ENCODE assay signal across 18 cellular contexts in the genomic region with DNA sequence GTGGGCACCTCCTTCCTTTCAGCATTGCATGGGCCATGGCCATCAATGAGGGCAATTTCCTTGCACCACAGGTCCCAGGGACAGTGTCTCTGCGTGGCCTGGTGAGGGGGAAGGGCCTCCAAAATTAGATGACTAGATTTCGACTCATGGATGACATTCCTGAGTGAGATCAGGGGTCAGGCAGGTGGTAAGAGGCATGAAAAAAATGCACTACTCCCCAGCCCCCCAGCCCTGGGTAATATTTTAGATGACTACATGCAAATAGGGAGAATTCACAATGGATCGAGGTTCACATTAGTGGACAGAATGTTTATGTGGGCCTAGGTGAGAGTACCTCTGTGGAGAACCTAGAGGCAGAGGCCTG. TPM values are rescaled to one million over a fixed set of nuclear protein-coding genes. Genes with fewer than 3 reads are reported as not detected.
DNase-seq lines count a peak whose midpoint lies in the region; ATAC-seq and TF ChIP-seq lines count a peak whose summit lies in the region.
"Had no signal": no experiment of that assay in that cellular context is flagged by ENCODE, and none has a peak within 500 bp of the region (broad histone marks: within the 10 kb centered on the region; RNA-seq: fewer than 3 reads in every experiment).

No MANE protein-coding gene starts in this region.

- H3K4me3 Mint-ChIP-seq in MCF 10A (ENCODE audit: unreplicated experiment), result no peak overlapping the region
- H3K4me3 Mint-ChIP-seq: activated CD4-positive, alpha-beta T cell treated with anti-CD3 and anti-CD28 coated beads, Interleukin-2, amount 10 ng/mL, durations not matched to agents 7 days and 5 days; activated T-helper 1 cell treated with anti-CD3 and anti-CD28 coated beads, Interleukin-12 subunit alpha, Interleukin-12 subunit beta, Interleukin-2, Interleukin-4 antibody, amounts not matched to agents 30 ng/mL and 10 ng/mL and 1 ng/mL, durations not matched to agents 14 hours and 24 hours and 36 hours; memory B cell; T-helper 2 cell treated with Interferon-gamma antibody and Interleukin-4, amounts not matched to agents 5 μg/mL and 100 μg/mL, for 36 hours had no signal

- H3K9me3 ChIP-seq in heart right ventricle, result peaks cover 0 to 5% (median 0%) of the 10 kb centered on the region in 11 donors
- H3K9me3 ChIP-seq in uterus, result no peaks in the 10 kb centered on the region

- intact Hi-C loops in heart right ventricle (cut with DNase I) (loop anchor here in 1 of 10 donors (5.0 kb wide), 2 partner anchors 143 to 258 kb away; no protein-coding TSS in a partner anchor), Right ventricle myocardium inferior (cut with DNase I) (no loop called here), MCF 10A (cut with micrococcal nuclease) (loop anchor here (5.0 kb wide), 1 partner anchor 63 kb away; no protein-coding TSS in a partner anchor), uterus (cut with DNase I; ENCODE audit: low total_unique reads) (no loop called here)

- DNase-seq in heart right ventricle, result no peak
- no peak for DNase-seq in Right ventricle myocardium inferior (ENCODE audit: missing footprints)
- DNase-seq in MCF 10A (ENCODE audit: unreplicated experiment), result no peak
- DNase-seq in kidney glomerular epithelial cell (lab: John Stamatoyannopoulos, UW), result peak; percentile 86
- no peak for DNase-seq in uterus
- DNase-seq in NCI-H748 treated with DMSO at 0.1 percent for 48 hours (lab: John Stamatoyannopoulos, UW), result no peak
- no peak for DNase-seq in Ammon's horn (ENCODE audit: low spot score)
- DNase-seq: activated CD4-positive, alpha-beta T cell treated with anti-CD3 and anti-CD28 coated beads, Interleukin-2, amount 10 ng/mL, durations not matched to agents 7 days and 5 days; aorta; KG1; NCI-H524 treated with DMSO at 0.1 percent for 48 hours; occipital lobe; RPMI8226; stimulated activated CD4-positive, alpha-beta T cell treated with anti-CD3 and anti-CD28 coated beads, Interleukin-12 subunit alpha, Interleukin-12 subunit beta, amount 100 ng/mL, for 4 hours had no signal

- H3K27me3 ChIP-seq in heart right ventricle (peaks cover 0 to 5% (median 0%) of the 10 kb centered on the region in 7 donors), uterus (no peaks in the 10 kb centered on the region)

- H3K36me3 ChIP-seq in heart right ventricle (no peaks in the 10 kb centered on the region), uterus (no peaks in the 10 kb centered on the region)

- H3K9me3 Mint-ChIP-seq in MCF 10A (ENCODE audit: unreplicated experiment), result no peaks in the 10 kb centered on the region
- H3K9me3 Mint-ChIP-seq: activated CD4-positive, alpha-beta T cell treated with anti-CD3 and anti-CD28 coated beads, Interleukin-2, amount 10 ng/mL, durations not matched to agents 7 days and 5 days; activated T-helper 1 cell treated with anti-CD3 and anti-CD28 coated beads, Interleukin-12 subunit alpha, Interleukin-12 subunit beta, Interleukin-2, Interleukin-4 antibody, amounts not matched to agents 30 ng/mL and 10 ng/mL and 1 ng/mL, durations not matched to agents 14 hours and 24 hours and 36 hours; memory B cell had no signal

- H3K27ac ChIP-seq in heart right ventricle (peak overlapping the region in 6 of 10 donors; percentile 37 to 54 (median 45)), uterus (peak overlapping the region; percentile 66 to 88)

- POLR2A ChIA-PET in MCF 10A (lab: Yijun Ruan, JAX), result interaction anchor here (1.1 to 1.6 kb wide), 4 partner anchors 29 to 952 kb away, joined by 3 to 7 read pairs (median 3); no protein-coding TSS in a partner anchor

- H3K27me3 Mint-ChIP-seq in MCF 10A (ENCODE audit: insufficient read depth, unreplicated experiment), result no peaks in the 10 kb centered on the region

- CTCF ChIA-PET in MCF 10A (lab: Yijun Ruan, JAX), result interaction anchor here (0.6 to 1.9 kb wide), 4 partner anchors 16 to 936 kb away, joined by 3 to 8 read pairs (median 5); no protein-coding TSS in a partner anchor

- no peak for ATAC-seq in heart right ventricle
- no peak for ATAC-seq in Right ventricle myocardium inferior
- no peak for ATAC-seq in HG03571 (IDR thresholded peaks at IDR 0.05; ENCODE audit: unreplicated experiment)

- WGBS in heart right ventricle, 2 donors, result 70 to 80% methylated on average over 3 of the region's 3 CpGs

- no peak for TF ChIP-seq POLR2A in uterus (IDR thresholded peaks at IDR 0.05)

- H3K27ac Mint-ChIP-seq in MCF 10A (ENCODE audit: low read depth, unreplicated experiment), result peak overlapping the region; percentile 55
- H3K27ac Mint-ChIP-seq: activated CD4-positive, alpha-beta T cell treated with anti-CD3 and anti-CD28 coated beads, Interleukin-2, amount 10 ng/mL, durations not matched to agents 7 days and 5 days; activated T-helper 1 cell treated with anti-CD3 and anti-CD28 coated beads, Interleukin-12 subunit alpha, Interleukin-12 subunit beta, Interleukin-2, Interleukin-4 antibody, amounts not matched to agents 30 ng/mL and 10 ng/mL and 1 ng/mL, durations not matched to agents 14 hours and 24 hours and 36 hours; memory B cell; T-helper 2 cell treated with Interferon-gamma antibody and Interleukin-4, amounts not matched to agents 5 μg/mL and 100 μg/mL, for 36 hours had no signal

- BruUV-seq in MCF 10A (replicated peaks; lab: Mats Ljungman, UMichigan), result no TSS peak

- H3K36me3 Mint-ChIP-seq in MCF 10A (ENCODE audit: insufficient read depth, unreplicated experiment), result no peaks in the 10 kb centered on the region
- H3K36me3 Mint-ChIP-seq: memory B cell had no signal

- no peak for TF ChIP-seq CTCF in heart right ventricle (IDR thresholded peaks at IDR 0.05)
- no peak for TF ChIP-seq CTCF in MCF 10A (IDR thresholded peaks at IDR 0.05; ENCODE audit: unreplicated experiment)
- TF ChIP-seq CTCF in uterus (IDR thresholded peaks at IDR 0.05), result no peak

- H3K4me1 Mint-ChIP-seq in MCF 10A (ENCODE audit: insufficient read depth, unreplicated experiment), result peaks cover 28% of the 10 kb centered on the region
- H3K4me1 Mint-ChIP-seq: activated CD4-positive, alpha-beta T cell treated with anti-CD3 and anti-CD28 coated beads, Interleukin-2, amount 10 ng/mL, durations not matched to agents 7 days and 5 days had no signal

- H3K4me1 ChIP-seq in heart right ventricle (peaks cover 2 to 49% (median 20%) of the 10 kb centered on the region in 9 donors), uterus (peaks cover 16 to 19% of the 10 kb centered on the region in 2 donors)

- no peak overlapping the region for H3K4me3 ChIP-seq in heart right ventricle
- no peak overlapping the region for H3K4me3 ChIP-seq in uterus

RNA-seq across cellular contexts. Expression of gene IGFBP5, which starts 19.0 kb away (rescaled TPM):
- 100 to 1,000 TPM; 107 to 267 (median 162) TPM for total RNA-seq in heart right ventricle
- 10 to 100 TPM; 67.1 to 70.6 TPM for polyA plus RNA-seq in heart right ventricle
- total RNA-seq in Right ventricle myocardium inferior, result 156 TPM
- not detected in 2 replicates for total RNA-seq in MCF 10A (2022)
- total RNA-seq in uterus, result 1,000 to 10,000 TPM in 1 of 4 donors, 100 to 1,000 TPM in 3; 480 to 2,812 (median 618) TPM
- total RNA-seq: activated CD4-positive, alpha-beta T cell treated with anti-CD3 and anti-CD28 coated beads, Interleukin-2, amount 10 ng/mL, durations not matched to agents 7 days and 5 days; activated T-helper 1 cell treated with anti-CD3 and anti-CD28 coated beads, Interleukin-12 subunit alpha, Interleukin-12 subunit beta, Interleukin-2, Interleukin-4 antibody, amounts not matched to agents 30 ng/mL and 10 ng/mL and 1 ng/mL, durations not matched to agents 14 hours and 24 hours and 36 hours had no signal

Comparison
In these comparisons a context has a peak if more than half of its experiments do, and no peak if none do; other contexts are left out.
1. RNA of gene IGFBP5, which starts 19.0 kb away (total RNA-seq): 480 to 2,812 TPM in uterus, 107 to 267 TPM in heart right ventricle and 156 TPM in Right ventricle myocardium inferior (single experiment); not detected in MCF 10A; every median in the first group is over 100 times any median in the second.